ENCODE assay signal across 8 cellular contexts in the genomic region with DNA sequence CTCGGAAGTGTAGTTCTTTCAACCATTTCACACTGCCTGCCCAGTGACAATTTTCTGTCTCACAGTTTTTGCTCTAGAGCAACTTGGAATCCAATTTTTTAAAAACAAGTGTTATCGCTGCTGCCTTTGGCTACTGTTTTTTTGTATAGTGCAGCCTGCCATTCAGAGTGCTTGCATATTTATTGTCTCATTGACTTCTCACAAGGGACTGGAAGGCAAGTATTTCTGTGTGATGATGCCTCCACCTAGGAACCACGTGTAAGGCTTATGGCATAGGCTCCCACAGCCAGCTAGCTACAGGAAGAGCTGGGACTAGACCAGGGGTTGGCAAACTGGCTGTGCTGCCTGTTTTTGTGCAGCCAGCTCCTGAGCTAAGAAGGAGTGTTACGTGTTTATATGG. TPM values are rescaled to one million over a fixed set of nuclear protein-coding genes. Genes with fewer than 3 reads are reported as not detected.
DNase-seq lines count a peak whose midpoint lies in the region; ATAC-seq and FAIRE-seq lines count a peak whose summit lies in the region.

No MANE protein-coding gene starts in this region.

- DNase-seq in NCI-H82 (lab: John Stamatoyannopoulos, UW) (peak; percentile 60), NCI-H82 treated with DMSO at 0.1 percent for 48 hours (lab: John Stamatoyannopoulos, UW; ENCODE audit: unreplicated experiment) (no peak), KG1 (lab: John Stamatoyannopoulos, UW) (peak; percentile 39), iPS-NIHi11 (ENCODE audit: low spot score) (peak; percentile 9), urothelium cell line (ENCODE audit: low spot score) (peak; percentile 2)
- DNase-seq in activated T-helper 1 cell treated with anti-CD3 and anti-CD28 coated beads, Interleukin-12 subunit alpha, Interleukin-12 subunit beta, Interleukin-2, Interleukin-4 antibody, amounts not matched to agents 30 ng/mL and 10 ng/mL and 1 ng/mL, durations not matched to agents 14 hours and 24 hours and 36 hours (ENCODE audit: low spot score) = no peak

- H3K4me1 Mint-ChIP-seq in activated T-helper 1 cell treated with anti-CD3 and anti-CD28 coated beads, Interleukin-12 subunit alpha, Interleukin-12 subunit beta, Interleukin-2, Interleukin-4 antibody, amounts not matched to agents 30 ng/mL and 10 ng/mL and 1 ng/mL, durations not matched to agents 14 hours and 24 hours and 36 hours (ENCODE audit: low read depth) = peaks cover 54% of the 10 kb centered on the region

- FAIRE-seq in urothelium cell line (lab: Jason Lieb, UNC) = no peak

- peak overlapping the region; percentile 95 for H3K27ac Mint-ChIP-seq in activated T-helper 1 cell treated with anti-CD3 and anti-CD28 coated beads, Interleukin-12 subunit alpha, Interleukin-12 subunit beta, Interleukin-2, Interleukin-4 antibody, amounts not matched to agents 30 ng/mL and 10 ng/mL and 1 ng/mL, durations not matched to agents 14 hours and 24 hours and 36 hours

- intact Hi-C loops in activated T-helper 1 cell treated with anti-CD3 and anti-CD28 coated beads, Interleukin-12 subunit alpha, Interleukin-12 subunit beta, Interleukin-2, Interleukin-4 antibody, amounts not matched to agents 30 ng/mL and 10 ng/mL and 1 ng/mL, durations not matched to agents 14 hours and 24 hours and 36 hours (cut with micrococcal nuclease) = loop anchor here (1.0 to 2.0 kb wide), 8 partner anchors 48 to 840 kb away; a partner anchor contains a TSS

- no peaks in the 10 kb centered on the region for H3K27me3 Mint-ChIP-seq in activated T-helper 1 cell treated with anti-CD3 and anti-CD28 coated beads, Interleukin-12 subunit alpha, Interleukin-12 subunit beta, Interleukin-2, Interleukin-4 antibody, amounts not matched to agents 30 ng/mL and 10 ng/mL and 1 ng/mL, durations not matched to agents 14 hours and 24 hours and 36 hours (ENCODE audit: insufficient read depth)

- ATAC-seq in GM18907 (IDR thresholded peaks at IDR 0.05; ENCODE audit: unreplicated experiment) = no peak
- no peak for ATAC-seq in GM18861 (IDR thresholded peaks at IDR 0.05; ENCODE audit: unreplicated experiment)

- H3K9me3 Mint-ChIP-seq in activated T-helper 1 cell treated with anti-CD3 and anti-CD28 coated beads, Interleukin-12 subunit alpha, Interleukin-12 subunit beta, Interleukin-2, Interleukin-4 antibody, amounts not matched to agents 30 ng/mL and 10 ng/mL and 1 ng/mL, durations not matched to agents 14 hours and 24 hours and 36 hours = no peaks in the 10 kb centered on the region

- peak overlapping the region; percentile 92 for H3K4me3 Mint-ChIP-seq in activated T-helper 1 cell treated with anti-CD3 and anti-CD28 coated beads, Interleukin-12 subunit alpha, Interleukin-12 subunit beta, Interleukin-2, Interleukin-4 antibody, amounts not matched to agents 30 ng/mL and 10 ng/mL and 1 ng/mL, durations not matched to agents 14 hours and 24 hours and 36 hours

- H3K36me3 Mint-ChIP-seq in activated T-helper 1 cell treated with anti-CD3 and anti-CD28 coated beads, Interleukin-12 subunit alpha, Interleukin-12 subunit beta, Interleukin-2, Interleukin-4 antibody, amounts not matched to agents 30 ng/mL and 10 ng/mL and 1 ng/mL, durations not matched to agents 14 hours and 24 hours and 36 hours (ENCODE audit: low read depth) = peaks cover 23% of the 10 kb centered on the region

RNA-seq across cellular contexts. Expression of a gene that starts 0.9 kb away (rescaled TPM):
- 23.5 and 25.1 TPM in 2 replicates for total RNA-seq in activated T-helper 1 cell treated with anti-CD3 and anti-CD28 coated beads, Interleukin-12 subunit alpha, Interleukin-12 subunit beta, Interleukin-2, Interleukin-4 antibody, amounts not matched to agents 30 ng/mL and 10 ng/mL and 1 ng/mL, durations not matched to agents 14 hours and 24 hours and 36 hours

RNA-seq across cellular contexts. Expression of a gene that starts 1.0 kb away (rescaled TPM):
- 81.5 and 84.1 TPM in 2 replicates for total RNA-seq in activated T-helper 1 cell treated with anti-CD3 and anti-CD28 coated beads, Interleukin-12 subunit alpha, Interleukin-12 subunit beta, Interleukin-2, Interleukin-4 antibody, amounts not matched to agents 30 ng/mL and 10 ng/mL and 1 ng/mL, durations not matched to agents 14 hours and 24 hours and 36 hours

RNA-seq across cellular contexts. Expression of a gene that starts 59.1 kb away (rescaled TPM):
- 20.4 and 26.3 TPM in 2 replicates for total RNA-seq in activated T-helper 1 cell treated with anti-CD3 and anti-CD28 coated beads, Interleukin-12 subunit alpha, Interleukin-12 subunit beta, Interleukin-2, Interleukin-4 antibody, amounts not matched to agents 30 ng/mL and 10 ng/mL and 1 ng/mL, durations not matched to agents 14 hours and 24 hours and 36 hours

Comparison
In these comparisons a context has a peak if more than half of its experiments do, and no peak if none do; other contexts are left out.
1. DNase-seq: peak in NCI-H82 (single experiment), KG1 (single experiment), iPS-NIHi11 (single experiment) and urothelium cell line (single experiment); none in NCI-H82 treated with DMSO at 0.1 percent for 48 hours (single experiment) and activated T-helper 1 cell treated with anti-CD3 and anti-CD28 coated beads, Interleukin-12 subunit alpha, Interleukin-12 subunit beta, Interleukin-2, Interleukin-4 antibody, amounts not matched to agents 30 ng/mL and 10 ng/mL and 1 ng/mL, durations not matched to agents 14 hours and 24 hours and 36 hours (single experiment).